ENCODE assay signal across 8 cellular contexts in the genomic region with DNA sequence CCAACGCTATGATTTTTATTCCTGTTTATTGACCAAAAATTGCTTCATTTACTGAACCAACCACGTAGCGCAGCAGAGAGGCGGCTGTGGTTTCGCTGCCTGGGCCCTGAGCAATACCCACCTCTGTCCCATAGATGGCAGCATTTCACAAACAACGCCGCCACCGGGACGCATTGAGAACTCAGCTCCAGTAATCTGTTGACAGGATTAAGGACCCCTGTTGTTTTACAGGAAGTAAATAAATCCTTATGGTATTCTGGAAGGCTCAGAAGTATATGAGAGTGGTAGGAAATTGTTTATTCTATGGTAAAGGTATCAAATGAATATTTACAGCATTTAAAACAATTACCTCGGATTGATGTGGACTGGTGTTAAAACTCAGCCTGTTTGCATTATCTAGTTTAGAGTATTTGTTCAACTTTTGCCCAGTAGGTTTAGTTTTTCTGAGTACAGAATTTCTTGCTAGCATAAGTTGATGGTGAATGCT.
DNase-seq lines count a peak whose midpoint lies in the region; ATAC-seq and TF ChIP-seq lines count a peak whose summit lies in the region.

No MANE protein-coding gene starts in this region.

- H4K8ac ChIP-seq in trophoblast cell (ENCODE audit: low read depth, low read length): no peak overlapping the region

- H2BK5ac ChIP-seq in trophoblast cell (ENCODE audit: low read depth, low read length, poor library complexity): no peak overlapping the region

- ATAC-seq in aorta (ENCODE audit: low FRiP score): peak; percentile 94

- intact Hi-C loops in aorta (cut with DNase I): loop anchor here (5.0 kb wide), 2 partner anchors 1449 to 1454 kb away; no protein-coding TSS in a partner anchor

- H3K27me3 ChIP-seq in GM06990 (replicated peaks; ENCODE audit: control insufficient read depth, insufficient read depth, low read length) (no peaks in the 10 kb centered on the region), H7 (ENCODE audit: control insufficient read depth, insufficient read depth, low read length) (no peaks in the 10 kb centered on the region), trophoblast cell (ENCODE audit: insufficient read depth, low read length) (no peaks in the 10 kb centered on the region), aorta (ENCODE audit: control insufficient read depth in 1 of 2, insufficient read depth in 2 of 2, low read length in 1 of 2) (peaks cover 0 to 1% of the 10 kb centered on the region in 2 donors)

- H2BK12ac ChIP-seq in trophoblast cell (ENCODE audit: low read length): no peak overlapping the region

- no peak overlapping the region for H3K14ac ChIP-seq in trophoblast cell (ENCODE audit: low read length)

- H2BK120ac ChIP-seq in trophoblast cell (ENCODE audit: insufficient read depth, low read length, poor library complexity): no peak overlapping the region

- H2AK5ac ChIP-seq in trophoblast cell (ENCODE audit: low read length): no peak overlapping the region

- H2AFZ ChIP-seq in trophoblast cell (ENCODE audit: insufficient read depth, low read length, poor library complexity): no peak overlapping the region

- H3K4ac ChIP-seq in trophoblast cell (ENCODE audit: low read depth, low read length): no peak overlapping the region

- no peak overlapping the region for H3K23ac ChIP-seq in trophoblast cell (ENCODE audit: low read length)

- DNase-seq in GM06990 (ENCODE audit: extremely low read depth, insufficient read length): peak; percentile 20
- DNase-seq in H7: peak; percentile 32
- peak; percentile 36 for DNase-seq in LNCaP clone FGC (ENCODE audit: low read depth)
- peak; percentile 80 for DNase-seq in RPMI8226
- peak; percentile 14 for DNase-seq in activated gamma-delta T cell treated with anti-CD3 and anti-CD28 coated beads, Interleukin-2, amount 50 U/mL, for 16 hours (ENCODE audit: low read depth)
- DNase-seq in globus pallidus (ENCODE audit: low spot score): peak; percentile 49
- peak; percentile 54 to 79 for DNase-seq in trophoblast cell
- DNase-seq in aorta: peak; percentile 49 to 77

- H3K4me2 ChIP-seq in trophoblast cell (ENCODE audit: low read length): peak overlapping the region; percentile 19

- H3K4me3 ChIP-seq in GM06990 (replicated peaks; ENCODE audit: low read depth, low read length) (no peak overlapping the region), H7 (ENCODE audit: insufficient read depth, low read depth, low read length) (no peak overlapping the region), LNCaP clone FGC (ENCODE audit: low read depth, low read length) (no peak overlapping the region), trophoblast cell (ENCODE audit: low read depth, low read length) (no peak overlapping the region), aorta (ENCODE audit: low read length in 2 of 2) (no peak overlapping the region)

- no peak overlapping the region for H4K91ac ChIP-seq in trophoblast cell (ENCODE audit: low read depth, low read length)

- TF ChIP-seq CTCF in GM06990 (IDR thresholded peaks at IDR 0.05; ENCODE audit: insufficient read depth, low read length, poor library complexity, severe bottlenecking): peak; percentile 88
- peak; percentile 96 for TF ChIP-seq CTCF in LNCaP clone FGC (IDR thresholded peaks at IDR 0.05; ENCODE audit: control insufficient read depth, extremely low read depth, insufficient read depth)

- no CpG with 5 or more reads among the region's 10 CpGs for WGBS in trophoblast cell (ENCODE audit: extremely low coverage, insufficient coverage, insufficient read length)
- whole genome bisulfite sequencing in aorta, 2 donors: 3 to 4% methylated on average over 10 of the region's 10 CpGs

- no peaks in the 10 kb centered on the region for H3K79me2 ChIP-seq in trophoblast cell (ENCODE audit: control insufficient read depth, insufficient read depth, low read length, poor library complexity)

- no peak overlapping the region for H3K27ac ChIP-seq in trophoblast cell (ENCODE audit: low read depth, low read length)
- H3K27ac ChIP-seq in aorta (ENCODE audit: low read depth in 1 of 2, low read length in 2 of 2): no peak overlapping the region

- H4K12ac ChIP-seq in trophoblast cell (ENCODE audit: low read depth, low read length): no peak overlapping the region

- H3K79me1 ChIP-seq in trophoblast cell (ENCODE audit: low read length): no peaks in the 10 kb centered on the region

- H3K4me1 ChIP-seq in trophoblast cell (ENCODE audit: control insufficient read depth in 1 of 2, insufficient read depth in 2 of 2, low read length in 2 of 2) (no peaks in the 10 kb centered on the region), aorta (ENCODE audit: control insufficient read depth in 1 of 2, insufficient read depth in 2 of 2, low read length in 2 of 2) (no peaks in the 10 kb centered on the region)

- no peaks in the 10 kb centered on the region for H3K9me3 ChIP-seq in trophoblast cell (ENCODE audit: insufficient read depth, low read depth, low read length)
- no peaks in the 10 kb centered on the region for H3K9me3 ChIP-seq in aorta (ENCODE audit: control insufficient read depth, low read length)

- no peak overlapping the region for H3K9ac ChIP-seq in trophoblast cell (ENCODE audit: low read length)

- H3K36me3 ChIP-seq in GM06990 (ENCODE audit: control insufficient read depth, insufficient read depth, low read length): no peaks in the 10 kb centered on the region
- no peaks in the 10 kb centered on the region for H3K36me3 ChIP-seq in H7 (replicated peaks; ENCODE audit: control insufficient read depth, insufficient read depth, low read length)
- H3K36me3 ChIP-seq in trophoblast cell (ENCODE audit: control insufficient read depth in 1 of 2, insufficient read depth in 2 of 2, low read length in 2 of 2): no peaks in the 10 kb centered on the region
- H3K36me3 ChIP-seq in aorta (ENCODE audit: control insufficient read depth in 1 of 2, insufficient read depth in 2 of 2, low read length in 1 of 2): no peaks in the 10 kb centered on the region

- H3K18ac ChIP-seq in trophoblast cell (ENCODE audit: low read length): no peak overlapping the region

Comparison
In these comparisons a context has a peak if more than half of its experiments do, and no peak if none do; other contexts are left out.
1. DNase-seq: peak in every context shown above with its lines; median percentile 80 in RPMI8226; 66 in trophoblast cell; 63 in aorta; 49 in globus pallidus; 36 in LNCaP clone FGC; 32 in H7; 20 in GM06990; 14 in activated gamma-delta T cell treated with anti-CD3 and anti-CD28 coated beads, Interleukin-2, amount 50 U/mL, for 16 hours.